In genomic region chr7:99393363-99394187, GRCh38 we compare ENCODE assay signal across 8 cellular contexts. TPM values are rescaled to one million over a fixed set of nuclear protein-coding genes. Genes with fewer than 3 reads are reported as not detected.
DNase-seq lines count a peak whose midpoint lies in the region; ATAC-seq and TF ChIP-seq lines count a peak whose summit lies in the region.

No MANE protein-coding gene starts in this region.

- H3K9me3 ChIP-seq in heart right ventricle: no peaks in the 10 kb centered on the region

- H3K4me1 Mint-ChIP-seq in activated CD4-positive, alpha-beta T cell treated with anti-CD3 and anti-CD28 coated beads for 36 hours: peaks cover 20% of the 10 kb centered on the region

- CTCF ChIA-PET in activated CD4-positive, alpha-beta T cell treated with anti-CD3 and anti-CD28 coated beads for 36 hours (lab: Charles Lee): interaction anchor here (0.6 to 2.0 kb wide), 3 partner anchors 16 to 29 kb away, joined by 3 to 6 read pairs (median 3); partner anchors contain the start of gene BUD31

- peak overlapping the region; percentile 20 to 85 (median 60) for H3K4me3 ChIP-seq in heart right ventricle
- peak overlapping the region; percentile 56 for H3K4me3 ChIP-seq in retinal pigment epithelial cell (ENCODE audit: low read length)

- H3K27me3 Mint-ChIP-seq in activated CD4-positive, alpha-beta T cell treated with anti-CD3 and anti-CD28 coated beads for 36 hours: no peaks in the 10 kb centered on the region

- POLR2A ChIA-PET in activated CD4-positive, alpha-beta T cell treated with anti-CD3 and anti-CD28 coated beads for 36 hours (lab: Charles Lee): interaction anchor here (1.1 to 1.7 kb wide), 2 partner anchors 13 to 15 kb away, joined by 3 to 6 read pairs; partner anchors contain the start of genes BUD31 and PDAP1

- WGBS in heart right ventricle, 2 donors: 35 to 40% methylated on average over 30 of the region's 30 CpGs

- H3K36me3 Mint-ChIP-seq in activated CD4-positive, alpha-beta T cell treated with anti-CD3 and anti-CD28 coated beads for 36 hours (ENCODE audit: low read depth): peaks cover 65% of the 10 kb centered on the region

- intact Hi-C loops in activated CD4-positive, alpha-beta T cell treated with anti-CD3 and anti-CD28 coated beads for 36 hours (cut with DNase I, micrococcal nuclease): loop anchor here (1.0 to 5.0 kb wide), 5 partner anchors 12 to 44 kb away; partner anchors contain the start of genes ARPC1B (in 2 of the 2), BUD31 (in 1 of the 2), CPSF4 (in 1 of the 2) and PDAP1 (in 1 of the 2)
- intact Hi-C loops in heart right ventricle (cut with DNase I): loop anchor here in 1 of 10 donors (1.0 kb wide), 1 partner anchor 40 kb away; no protein-coding TSS in a partner anchor

- H3K9me3 Mint-ChIP-seq in activated CD4-positive, alpha-beta T cell treated with anti-CD3 and anti-CD28 coated beads for 36 hours (ENCODE audit: low read depth): no peaks in the 10 kb centered on the region

- peak overlapping the region; percentile 50 for H3K4me3 Mint-ChIP-seq in activated CD4-positive, alpha-beta T cell treated with anti-CD3 and anti-CD28 coated beads for 36 hours

- TF ChIP-seq CTCF in heart right ventricle (IDR thresholded peaks at IDR 0.05) (no peak), retinal pigment epithelial cell (conservative IDR thresholded peaks at IDR 0.05; ENCODE audit: low read depth, low read length) (no peak)

- peak overlapping the region; percentile 13 to 77 (median 73) for H3K27ac ChIP-seq in heart right ventricle

- H3K27ac Mint-ChIP-seq in activated CD4-positive, alpha-beta T cell treated with anti-CD3 and anti-CD28 coated beads for 36 hours: peak overlapping the region; percentile 80

- no peak for ATAC-seq in activated CD4-positive, alpha-beta T cell treated with anti-CD3 and anti-CD28 coated beads for 36 hours
- peak; percentile 65 to 79 (median 72) for ATAC-seq in heart right ventricle
- ATAC-seq in GM18858 (IDR thresholded peaks at IDR 0.05; ENCODE audit: unreplicated experiment): no peak

- peaks cover 0 to 99% (median 36%) of the 10 kb centered on the region in 9 donors for H3K36me3 ChIP-seq in heart right ventricle

- H3K27me3 ChIP-seq in heart right ventricle: no peaks in the 10 kb centered on the region

- H3K4me1 ChIP-seq in heart right ventricle: peaks cover 3 to 24% (median 21%) of the 10 kb centered on the region in 9 donors

- no peak for DNase-seq in activated CD4-positive, alpha-beta T cell treated with anti-CD3 and anti-CD28 coated beads for 36 hours
- no peak for DNase-seq in activated CD4-positive, alpha-beta T cell treated with anti-CD3 and anti-CD28 coated beads for 4 hours
- DNase-seq in SW480 (ENCODE audit: low spot score): peak; percentile 77
- DNase-seq in heart right ventricle: peak; percentile 58 to 62
- no peak for DNase-seq in retinal pigment epithelial cell (ENCODE audit: low read depth)
- DNase-seq in dedifferentiated amniotic fluid mesenchymal stem cell (ENCODE audit: extremely low spot score): no peak
- no peak for DNase-seq in activated gamma-delta T cell (lab: John Stamatoyannopoulos, UW)

RNA-seq across cellular contexts. Expression of gene PDAP1, which starts 14.8 kb away (rescaled TPM):
- 100 to 1,000 TPM; 171 TPM for total RNA-seq in activated CD4-positive, alpha-beta T cell treated with anti-CD3 and anti-CD28 coated beads for 36 hours
- 100 to 1,000 TPM in 3 of 10 donors, 10 to 100 TPM in 7; 89.7 to 130 (median 97.6) TPM for total RNA-seq in heart right ventricle
- 100 to 1,000 TPM in 1 of 2 donors, 10 to 100 TPM in 1; 71.4 to 312 TPM for polyA plus RNA-seq in heart right ventricle

RNA-seq across cellular contexts. Expression of gene BUD31, which starts 15.2 kb away (rescaled TPM):
- 100 to 1,000 TPM; 140 to 190 TPM for total RNA-seq in activated CD4-positive, alpha-beta T cell treated with anti-CD3 and anti-CD28 coated beads for 36 hours
- 10 to 100 TPM; 28.3 to 59.7 (median 40.9) TPM for total RNA-seq in heart right ventricle
- polyA plus RNA-seq in heart right ventricle: 100 to 1,000 TPM in 1 of 2 donors, 10 to 100 TPM in 1; 81.7 to 116 TPM

RNA-seq across cellular contexts. Expression of gene ARPC1B, which starts 19.0 kb away (rescaled TPM):
- total RNA-seq in activated CD4-positive, alpha-beta T cell treated with anti-CD3 and anti-CD28 coated beads for 36 hours: 100 to 1,000 TPM; 318 to 326 TPM
- 10 to 100 TPM; 16.2 to 92.0 (median 19.0) TPM for total RNA-seq in heart right ventricle
- polyA plus RNA-seq in heart right ventricle: 100 to 1,000 TPM in 1 of 2 donors, 10 to 100 TPM in 1; 35.4 to 161 TPM

RNA-seq across cellular contexts. Expression of gene PTCD1, which starts 45.0 kb away (rescaled TPM):
- total RNA-seq in activated CD4-positive, alpha-beta T cell treated with anti-CD3 and anti-CD28 coated beads for 36 hours: 1 to 10 TPM; 4.7 to 7.7 TPM
- total RNA-seq in heart right ventricle: 1 to 10 TPM; 2.7 to 4.8 (median 3.1) TPM
- polyA plus RNA-seq in heart right ventricle: 1 to 10 TPM; 2.4 to 3.2 TPM

RNA-seq across cellular contexts. Expression of gene CPSF4, which starts 45.2 kb away (rescaled TPM):
- 10 to 100 TPM; 56.1 to 57.9 TPM for total RNA-seq in activated CD4-positive, alpha-beta T cell treated with anti-CD3 and anti-CD28 coated beads for 36 hours
- 10 to 100 TPM; 12.6 to 21.7 (median 15.7) TPM for total RNA-seq in heart right ventricle
- 10 to 100 TPM; 19.7 to 20.7 TPM for polyA plus RNA-seq in heart right ventricle

Comparison
In these comparisons a context has a peak if more than half of its experiments do, and no peak if none do; other contexts are left out.
1. ATAC-seq: peak in heart right ventricle (8 of 8); none in activated CD4-positive, alpha-beta T cell treated with anti-CD3 and anti-CD28 coated beads for 36 hours (single experiment) and GM18858 (single experiment).
2. DNase-seq: peak in SW480 (single experiment) and heart right ventricle (2 of 2); none in activated CD4-positive, alpha-beta T cell treated with anti-CD3 and anti-CD28 coated beads for 36 hours (single experiment), activated CD4-positive, alpha-beta T cell treated with anti-CD3 and anti-CD28 coated beads for 4 hours (0 of 2), retinal pigment epithelial cell (single experiment), dedifferentiated amniotic fluid mesenchymal stem cell (single experiment) and activated gamma-delta T cell (single experiment).